9 cellular contexts compared by ENCODE assay signal in genomic region chr6:163793584-163793983, GRCh38.
DNase-seq lines count a peak whose midpoint lies in the region; ATAC-seq and TF ChIP-seq lines count a peak whose summit lies in the region.
"Had no signal": no experiment of that assay in that cellular context is flagged by ENCODE, and none has a peak within 500 bp of the region (broad histone marks: within the 10 kb centered on the region; RNA-seq: fewer than 3 reads in every experiment).

No MANE protein-coding gene starts in this region.

- peak; percentile 94 for ATAC-seq in GM19328 (IDR thresholded peaks at IDR 0.05; ENCODE audit: unreplicated experiment)
- ATAC-seq in HG03103 (IDR thresholded peaks at IDR 0.05; ENCODE audit: low read depth, unreplicated experiment) = peak; percentile 88

- no peaks in the 10 kb centered on the region for H3K4me1 ChIP-seq in OCI-LY7 (ENCODE audit: insufficient read depth, low read length, poor library complexity, severe bottlenecking)

- H3K36me3 ChIP-seq in OCI-LY7 (ENCODE audit: insufficient read depth, low read length) = no peaks in the 10 kb centered on the region

- H3K9me3 ChIP-seq in OCI-LY7 (ENCODE audit: low read length) = no peaks in the 10 kb centered on the region

- H3K79me2 ChIP-seq in OCI-LY7 (ENCODE audit: insufficient read depth, low read depth, low read length) = no peaks in the 10 kb centered on the region

- CTCF ChIA-PET in AG04449 (lab: Yijun Ruan, JAX) (no interaction called here), OCI-LY7 (lab: Charles Lee; ENCODE audit: unreplicated experiment) (no interaction called here)

- H3K27ac Mint-ChIP-seq in activated T-helper 2 cell treated with anti-CD3 and anti-CD28 coated beads, Interferon-gamma antibody, Interleukin-2, Interleukin-4, amounts not matched to agents 10 μg/mL and 5 μg/mL and 100 μg/mL, durations not matched to agents 14 hours and 24 hours and 36 hours = no peak overlapping the region
- H3K27ac Mint-ChIP-seq: CD4-positive, CD25-positive, alpha-beta regulatory T cell had no signal

- H4K20me1 ChIP-seq in OCI-LY7 (ENCODE audit: insufficient read depth, low read length) = no peaks in the 10 kb centered on the region

- DNase-seq in AG04449 (ENCODE audit: low read depth, low spot score) = peak; percentile 46
- peak; percentile 6 to 57 for DNase-seq in cardiac fibroblast (ENCODE audit: low read depth in 2 of 2)
- DNase-seq in ureter (ENCODE audit: low spot score) = no peak
- DNase-seq in cardiac septum (ENCODE audit: low spot score) = no peak
- no peak for DNase-seq in activated T-helper 2 cell treated with anti-CD3 and anti-CD28 coated beads, Interferon-gamma antibody, Interleukin-2, Interleukin-4, amounts not matched to agents 10 μg/mL and 5 μg/mL and 100 μg/mL, durations not matched to agents 14 hours and 24 hours and 36 hours (ENCODE audit: low spot score)
- no peak for DNase-seq in OCI-LY7 (ENCODE audit: low spot score)

- no TSS peak for BruUV-seq in OCI-LY7 (replicated peaks; lab: Mats Ljungman, UMichigan)

- H3K9me3 Mint-ChIP-seq in activated T-helper 2 cell treated with anti-CD3 and anti-CD28 coated beads, Interferon-gamma antibody, Interleukin-2, Interleukin-4, amounts not matched to agents 10 μg/mL and 5 μg/mL and 100 μg/mL, durations not matched to agents 14 hours and 24 hours and 36 hours = no peaks in the 10 kb centered on the region

- H3K27ac ChIP-seq in OCI-LY7 (ENCODE audit: low read depth, low read length, poor library complexity, severe bottlenecking) = no peak overlapping the region

- no peak overlapping the region for H3K4me3 Mint-ChIP-seq in activated T-helper 2 cell treated with anti-CD3 and anti-CD28 coated beads, Interferon-gamma antibody, Interleukin-2, Interleukin-4, amounts not matched to agents 10 μg/mL and 5 μg/mL and 100 μg/mL, durations not matched to agents 14 hours and 24 hours and 36 hours (ENCODE audit: low read depth)
- H3K4me3 Mint-ChIP-seq: CD4-positive, CD25-positive, alpha-beta regulatory T cell had no signal

- H3K4me2 ChIP-seq in OCI-LY7 (ENCODE audit: low read length) = no peak overlapping the region

- POLR2A ChIA-PET in AG04449 (lab: Yijun Ruan, JAX) (no interaction called here), OCI-LY7 (lab: Charles Lee) (no interaction called here)

- no peaks in the 10 kb centered on the region for H3K9me2 ChIP-seq in OCI-LY7 (ENCODE audit: insufficient read depth, low read length)

- H3K36me3 Mint-ChIP-seq in activated T-helper 2 cell treated with anti-CD3 and anti-CD28 coated beads, Interferon-gamma antibody, Interleukin-2, Interleukin-4, amounts not matched to agents 10 μg/mL and 5 μg/mL and 100 μg/mL, durations not matched to agents 14 hours and 24 hours and 36 hours (ENCODE audit: low read depth) = no peaks in the 10 kb centered on the region
- H3K36me3 Mint-ChIP-seq: CD4-positive, CD25-positive, alpha-beta regulatory T cell had no signal

- H3K4me3 ChIP-seq in AG04449 (ENCODE audit: low read depth, low read length) (no peak overlapping the region), cardiac fibroblast (replicated peaks in 1 of 2; ENCODE audit: low read depth in 2 of 2, low read length in 2 of 2) (no peak overlapping the region), OCI-LY7 (ENCODE audit: low read depth, low read length, poor library complexity, severe bottlenecking) (no peak overlapping the region)

- TF ChIP-seq CTCF in AG04449 (IDR thresholded peaks at IDR 0.05; ENCODE audit: insufficient read depth, low read length, missing control alignments) (no peak), cardiac fibroblast (IDR thresholded peaks at IDR 0.05; ENCODE audit: low read depth, low read length) (no peak), OCI-LY7 (conservative IDR thresholded peaks at IDR 0.05; ENCODE audit: low read length) (no peak)

- intact Hi-C loops in cardiac septum (cut with DNase I) = no loop called here
- intact Hi-C loops in activated T-helper 2 cell treated with anti-CD3 and anti-CD28 coated beads, Interferon-gamma antibody, Interleukin-2, Interleukin-4, amounts not matched to agents 10 μg/mL and 5 μg/mL and 100 μg/mL, durations not matched to agents 14 hours and 24 hours and 36 hours (cut with micrococcal nuclease) = no loop called here
- intact Hi-C loops in OCI-LY7 (cut with micrococcal nuclease; ENCODE audit: unreplicated experiment) = no loop called here

- no peaks in the 10 kb centered on the region for H3K4me1 Mint-ChIP-seq in activated T-helper 2 cell treated with anti-CD3 and anti-CD28 coated beads, Interferon-gamma antibody, Interleukin-2, Interleukin-4, amounts not matched to agents 10 μg/mL and 5 μg/mL and 100 μg/mL, durations not matched to agents 14 hours and 24 hours and 36 hours (ENCODE audit: low read depth)
- H3K4me1 Mint-ChIP-seq: CD4-positive, CD25-positive, alpha-beta regulatory T cell had no signal

- H3K27me3 Mint-ChIP-seq in activated T-helper 2 cell treated with anti-CD3 and anti-CD28 coated beads, Interferon-gamma antibody, Interleukin-2, Interleukin-4, amounts not matched to agents 10 μg/mL and 5 μg/mL and 100 μg/mL, durations not matched to agents 14 hours and 24 hours and 36 hours (ENCODE audit: low read depth) = peaks cover 2% of the 10 kb centered on the region
- H3K27me3 Mint-ChIP-seq: CD4-positive, CD25-positive, alpha-beta regulatory T cell had no signal

- no peak overlapping the region for H2AFZ ChIP-seq in OCI-LY7 (ENCODE audit: low read length)

Comparison
In these comparisons a context has a peak if more than half of its experiments do, and no peak if none do; other contexts are left out.
1. DNase-seq: peak in AG04449 (single experiment) and cardiac fibroblast (2 of 2); none in ureter (single experiment), cardiac septum (single experiment), activated T-helper 2 cell treated with anti-CD3 and anti-CD28 coated beads, Interferon-gamma antibody, Interleukin-2, Interleukin-4, amounts not matched to agents 10 μg/mL and 5 μg/mL and 100 μg/mL, durations not matched to agents 14 hours and 24 hours and 36 hours (single experiment) and OCI-LY7 (single experiment).